In genomic region chr2:88600038-88600465, GRCh38 we compare ENCODE assay signal across 8 cellular contexts. TPM values are rescaled to one million over a fixed set of nuclear protein-coding genes. Genes with fewer than 3 reads are reported as not detected.
A peak's percentile ranks its signal among the peaks of the same experiment; 100 is the strongest.
DNase-seq lines count a peak whose midpoint lies in the region; FAIRE-seq and TF ChIP-seq lines count a peak whose summit lies in the region.

No MANE protein-coding gene starts in this region.

- H3K9me3 ChIP-seq in HEK293 (ENCODE audit: control insufficient read depth, insufficient read depth, low read depth, low read length) (no peaks in the 10 kb centered on the region), MG63 (no peaks in the 10 kb centered on the region)

- H3K36me3 ChIP-seq in HEK293 (ENCODE audit: control insufficient read depth in 2 of 2, insufficient read depth in 1 of 2, low read length in 2 of 2) (no peaks in the 10 kb centered on the region), MG63 (peaks cover 7% of the 10 kb centered on the region; the same call in 1 of the 2 replicates)

- TF ChIP-seq CTCF in HEK293 (tag by site-specific recombination; IDR thresholded peaks at IDR 0.05), result no peak

- in situ Hi-C loops in T47D (cut with HindIII; ENCODE audit: low pct_unique_long_range_greater_than_20kb, low sequenced_read_pairs), result no loop called here

- H3K4me1 ChIP-seq in HEK293 (ENCODE audit: control insufficient read depth, insufficient read depth, low read length), result peaks cover 11% of the 10 kb centered on the region

- H3K27me3 ChIP-seq in MG63, result no peaks in the 10 kb centered on the region

- H3K27ac ChIP-seq in HEK293 (ENCODE audit: extremely low read depth, low read depth, low read length), result no peak overlapping the region; the same call in 1 of the 2 replicates

- FAIRE-seq in islet of Langerhans (lab: Jason Lieb, UNC), result peak; percentile 99

- H3K4me3 ChIP-seq in HEK293 (ENCODE audit: low read depth, low read length) (no peak overlapping the region), MG63 (no peak overlapping the region)

- POLR2A ChIA-PET in HEK293 (lab: Yijun Ruan, JAX), result interaction anchor here (0.6 to 2.2 kb wide), 5 partner anchors 24 to 69 kb away, joined by 3 to 19 read pairs (median 3); partner anchors contain the start of gene EIF2AK3

- CTCF ChIA-PET in HEK293 (lab: Yijun Ruan, JAX), result interaction anchor here (0.6 to 1.8 kb wide), 4 partner anchors 9 to 154 kb away, joined by 3 to 5 read pairs (median 4); no protein-coding TSS in a partner anchor

- DNase-seq in NCI-H2107 treated with DMSO at 0.1 percent for 48 hours (lab: John Stamatoyannopoulos, UW; ENCODE audit: unreplicated experiment) (peak; percentile 93), NCI-H2107 (lab: John Stamatoyannopoulos, UW) (no peak), MG63 (peak; percentile 70), T-helper 1 cell (peak in 4 of 5 donors; percentile 13 to 90 (median 24)), T47D (ENCODE audit: low read depth in 1 of 2, low spot score in 1 of 2) (peak; percentile 32 to 62)
- DNase-seq in stimulated activated CD4-positive, alpha-beta T cell treated with anti-CD3 and anti-CD28 coated beads, Interleukin-4, amount 100 ng/mL, for 24 hours, result peak; percentile 66

TF ChIP-seq in HEK293, 187 proteins besides CTCF, POLR2A, EP300 and RAD21 (continues in another document):
- TF ChIP-seq, protein P1, sequence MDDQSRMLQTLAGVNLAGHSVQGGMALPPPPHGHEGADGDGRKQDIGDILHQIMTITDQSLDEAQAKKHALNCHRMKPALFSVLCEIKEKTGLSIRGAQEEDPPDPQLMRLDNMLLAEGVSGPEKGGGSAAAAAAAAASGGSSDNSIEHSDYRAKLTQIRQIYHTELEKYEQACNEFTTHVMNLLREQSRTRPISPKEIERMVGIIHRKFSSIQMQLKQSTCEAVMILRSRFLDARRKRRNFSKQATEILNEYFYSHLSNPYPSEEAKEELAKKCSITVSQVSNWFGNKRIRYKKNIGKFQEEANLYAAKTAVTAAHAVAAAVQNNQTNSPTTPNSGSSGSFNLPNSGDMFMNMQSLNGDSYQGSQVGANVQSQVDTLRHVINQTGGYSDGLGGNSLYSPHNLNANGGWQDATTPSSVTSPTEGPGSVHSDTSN (CRISPR knock-in tag; IDR thresholded peaks at IDR 0.05), result no peak
- TF ChIP-seq OSR2 (tag by site-specific recombination; IDR thresholded peaks at IDR 0.05) (peak; percentile 35; the same call in 1 of the 2 replicates), KLF16 (tag by site-specific recombination; IDR thresholded peaks at IDR 0.05) (no peak), ZNF274 (IDR thresholded peaks at IDR 0.05; ENCODE audit: low read length) (no peak), ZNF274 (tag by site-specific recombination; IDR thresholded peaks at IDR 0.05; ENCODE audit: borderline replicate concordance) (no peak), BCL11B (tag by site-specific recombination; IDR thresholded peaks at IDR 0.05; ENCODE audit: low read depth) (no peak), ZNF174 (tag by site-specific recombination; IDR thresholded peaks at IDR 0.05) (no peak), ZFP69B (tag by site-specific recombination; IDR thresholded peaks at IDR 0.05) (peak; percentile 67), ZNF529 (tag by site-specific recombination; IDR thresholded peaks at IDR 0.05; ENCODE audit: insufficient replicate concordance) (no peak), ZNF830 (tag by site-specific recombination; IDR thresholded peaks at IDR 0.05; ENCODE audit: low read depth) (no peak), ZNF266 (tag by site-specific recombination; IDR thresholded peaks at IDR 0.05; ENCODE audit: low read depth) (no peak), ZNF114 (tag by site-specific recombination; IDR thresholded peaks at IDR 0.05) (no peak), ZNF473 (tag by site-specific recombination; IDR thresholded peaks at IDR 0.05) (no peak), BCL11A (tag by site-specific recombination; IDR thresholded peaks at IDR 0.05; ENCODE audit: low read depth) (no peak), TCF7L2 (IDR thresholded peaks at IDR 0.05; ENCODE audit: borderline replicate concordance, low read depth, low read length) (no peak), GLIS2 (tag by site-specific recombination; IDR thresholded peaks at IDR 0.05) (no peak), TRIM28 (IDR thresholded peaks at IDR 0.05; ENCODE audit: borderline replicate concordance, low read length) (peak; percentile 69; the same call in 1 of the 2 replicates), ZNF302 (tag by site-specific recombination; IDR thresholded peaks at IDR 0.05; ENCODE audit: low read depth) (no peak), REST (tag by site-specific recombination; IDR thresholded peaks at IDR 0.05) (0 out of 2 replicates have a peak, but pooled peaks have one; percentile 18), GFI1B (tag by site-specific recombination; IDR thresholded peaks at IDR 0.05) (peak; percentile 82; the same call in 1 of the 2 replicates)
- TF ChIP-seq, protein P2, sequence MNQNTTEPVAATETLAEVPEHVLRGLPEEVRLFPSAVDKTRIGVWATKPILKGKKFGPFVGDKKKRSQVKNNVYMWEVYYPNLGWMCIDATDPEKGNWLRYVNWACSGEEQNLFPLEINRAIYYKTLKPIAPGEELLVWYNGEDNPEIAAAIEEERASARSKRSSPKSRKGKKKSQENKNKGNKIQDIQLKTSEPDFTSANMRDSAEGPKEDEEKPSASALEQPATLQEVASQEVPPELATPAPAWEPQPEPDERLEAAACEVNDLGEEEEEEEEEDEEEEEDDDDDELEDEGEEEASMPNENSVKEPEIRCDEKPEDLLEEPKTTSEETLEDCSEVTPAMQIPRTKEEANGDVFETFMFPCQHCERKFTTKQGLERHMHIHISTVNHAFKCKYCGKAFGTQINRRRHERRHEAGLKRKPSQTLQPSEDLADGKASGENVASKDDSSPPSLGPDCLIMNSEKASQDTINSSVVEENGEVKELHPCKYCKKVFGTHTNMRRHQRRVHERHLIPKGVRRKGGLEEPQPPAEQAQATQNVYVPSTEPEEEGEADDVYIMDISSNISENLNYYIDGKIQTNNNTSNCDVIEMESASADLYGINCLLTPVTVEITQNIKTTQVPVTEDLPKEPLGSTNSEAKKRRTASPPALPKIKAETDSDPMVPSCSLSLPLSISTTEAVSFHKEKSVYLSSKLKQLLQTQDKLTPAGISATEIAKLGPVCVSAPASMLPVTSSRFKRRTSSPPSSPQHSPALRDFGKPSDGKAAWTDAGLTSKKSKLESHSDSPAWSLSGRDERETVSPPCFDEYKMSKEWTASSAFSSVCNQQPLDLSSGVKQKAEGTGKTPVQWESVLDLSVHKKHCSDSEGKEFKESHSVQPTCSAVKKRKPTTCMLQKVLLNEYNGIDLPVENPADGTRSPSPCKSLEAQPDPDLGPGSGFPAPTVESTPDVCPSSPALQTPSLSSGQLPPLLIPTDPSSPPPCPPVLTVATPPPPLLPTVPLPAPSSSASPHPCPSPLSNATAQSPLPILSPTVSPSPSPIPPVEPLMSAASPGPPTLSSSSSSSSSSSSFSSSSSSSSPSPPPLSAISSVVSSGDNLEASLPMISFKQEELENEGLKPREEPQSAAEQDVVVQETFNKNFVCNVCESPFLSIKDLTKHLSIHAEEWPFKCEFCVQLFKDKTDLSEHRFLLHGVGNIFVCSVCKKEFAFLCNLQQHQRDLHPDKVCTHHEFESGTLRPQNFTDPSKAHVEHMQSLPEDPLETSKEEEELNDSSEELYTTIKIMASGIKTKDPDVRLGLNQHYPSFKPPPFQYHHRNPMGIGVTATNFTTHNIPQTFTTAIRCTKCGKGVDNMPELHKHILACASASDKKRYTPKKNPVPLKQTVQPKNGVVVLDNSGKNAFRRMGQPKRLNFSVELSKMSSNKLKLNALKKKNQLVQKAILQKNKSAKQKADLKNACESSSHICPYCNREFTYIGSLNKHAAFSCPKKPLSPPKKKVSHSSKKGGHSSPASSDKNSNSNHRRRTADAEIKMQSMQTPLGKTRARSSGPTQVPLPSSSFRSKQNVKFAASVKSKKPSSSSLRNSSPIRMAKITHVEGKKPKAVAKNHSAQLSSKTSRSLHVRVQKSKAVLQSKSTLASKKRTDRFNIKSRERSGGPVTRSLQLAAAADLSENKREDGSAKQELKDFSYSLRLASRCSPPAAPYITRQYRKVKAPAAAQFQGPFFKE (tag by site-specific recombination; IDR thresholded peaks at IDR 0.05; ENCODE audit: borderline replicate concordance), result no peak

RNA-seq across cellular contexts. Expression of gene EIF2AK3, which starts 27.2 kb away (rescaled TPM):
- 10.4 and 11.7 TPM in 2 replicates for total RNA-seq in MG63 (2014; rRNA removed; shearing (Covaris generic); ENCODE audit: low replicate concordance)
